In genomic region chr3:175956964-175957363, GRCh38 we compare ENCODE assay signal across 9 cellular contexts.
DNase-seq lines count a peak whose midpoint lies in the region; ATAC-seq and TF ChIP-seq lines count a peak whose summit lies in the region.
"Had no signal": no experiment of that assay in that cellular context is flagged by ENCODE, and none has a peak within 500 bp of the region (broad histone marks: within the 10 kb centered on the region; RNA-seq: fewer than 3 reads in every experiment).

No MANE protein-coding gene starts in this region.

- no peaks in the 10 kb centered on the region for H3K9me2 ChIP-seq in Loucy (replicated peaks; ENCODE audit: low read depth, low read length)

- H3K9ac ChIP-seq in Loucy (ENCODE audit: low read depth, low read length, poor library complexity, severe bottlenecking): no peak overlapping the region

- DNase-seq in DMS 273 (lab: John Stamatoyannopoulos, UW; ENCODE audit: unreplicated experiment) (peak; percentile 55), DMS 273 treated with DMSO at 0.1 percent for 48 hours (lab: John Stamatoyannopoulos, UW) (no peak), chondrocyte (ENCODE audit: low spot score) (no peak), neural crest cell (ENCODE audit: low read depth, low spot score) (no peak), NOMO-1 (lab: John Stamatoyannopoulos, UW; ENCODE audit: unreplicated experiment in 2 of 2) (no peak)
- DNase-seq in activated CD4-positive, alpha-beta memory T cell treated with anti-CD3 and anti-CD28 coated beads, Interleukin-2, amount 10 ng/mL, durations not matched to agents 7 days and 5 days: no peak
- DNase-seq: 8988T had no signal

- H3F3A ChIP-seq in Loucy (ENCODE audit: low read depth): no peaks in the 10 kb centered on the region

- no peak overlapping the region for H3K4me3 ChIP-seq in Loucy (ENCODE audit: low read length, poor library complexity, severe bottlenecking)

- POLR2A ChIA-PET in activated CD4-positive, alpha-beta memory T cell treated with anti-CD3 and anti-CD28 coated beads, Interleukin-2, amount 10 ng/mL, durations not matched to agents 7 days and 5 days (lab: Charles Lee): no interaction called here

- H3K27me3 ChIP-seq in Loucy (ENCODE audit: insufficient read depth, low read length, poor library complexity, severe bottlenecking): no peaks in the 10 kb centered on the region

- no peaks in the 10 kb centered on the region for H3K79me2 ChIP-seq in Loucy (ENCODE audit: insufficient read depth, low read length)

- H3K9me3 Mint-ChIP-seq in chondrocyte (ENCODE audit: low read depth): peaks cover 7% of the 10 kb centered on the region
- H3K9me3 Mint-ChIP-seq in neural crest cell: peaks cover 3% of the 10 kb centered on the region
- H3K9me3 Mint-ChIP-seq in activated CD4-positive, alpha-beta memory T cell treated with anti-CD3 and anti-CD28 coated beads, Interleukin-2, amount 10 ng/mL, durations not matched to agents 7 days and 5 days: no peaks in the 10 kb centered on the region

- no peaks in the 10 kb centered on the region for H3K36me3 ChIP-seq in Loucy (ENCODE audit: insufficient read depth, low read length)

- H3K4me3 Mint-ChIP-seq in chondrocyte (ENCODE audit: unreplicated experiment) (no peak overlapping the region), neural crest cell (no peak overlapping the region)
- H3K4me3 Mint-ChIP-seq in activated CD4-positive, alpha-beta memory T cell treated with anti-CD3 and anti-CD28 coated beads, Interleukin-2, amount 10 ng/mL, durations not matched to agents 7 days and 5 days: no peak overlapping the region

- no peaks in the 10 kb centered on the region for H3K9me3 ChIP-seq in Loucy (ENCODE audit: insufficient read depth, low read depth, low read length)

- H4K20me1 ChIP-seq in Loucy (ENCODE audit: insufficient read depth, low read length, poor library complexity, severe bottlenecking): no peaks in the 10 kb centered on the region

- no peak for ATAC-seq in GM19397 (IDR thresholded peaks at IDR 0.05; ENCODE audit: unreplicated experiment)

- no peak overlapping the region for H2AFZ ChIP-seq in Loucy (ENCODE audit: low read length)

- H3K4me1 ChIP-seq in Loucy (ENCODE audit: insufficient read depth, low read length, poor library complexity, severe bottlenecking): no peaks in the 10 kb centered on the region

- TF ChIP-seq CTCF in Loucy (conservative IDR thresholded peaks at IDR 0.05; ENCODE audit: low read length) (0 out of 2 replicates have a peak, but pooled peaks have one; percentile 21), chondrocyte (IDR thresholded peaks at IDR 0.05) (peak; percentile 65), neural crest cell (conservative IDR thresholded peaks at IDR 0.05) (peak; percentile 48)

- no peaks in the 10 kb centered on the region for H3K36me3 Mint-ChIP-seq in chondrocyte (ENCODE audit: low read depth)
- H3K36me3 Mint-ChIP-seq in neural crest cell (ENCODE audit: low read depth): no peaks in the 10 kb centered on the region
- H3K36me3 Mint-ChIP-seq in activated CD4-positive, alpha-beta memory T cell treated with anti-CD3 and anti-CD28 coated beads, Interleukin-2, amount 10 ng/mL, durations not matched to agents 7 days and 5 days (ENCODE audit: low read depth): no peaks in the 10 kb centered on the region

- CTCF ChIA-PET in activated CD4-positive, alpha-beta memory T cell treated with anti-CD3 and anti-CD28 coated beads, Interleukin-2, amount 10 ng/mL, durations not matched to agents 7 days and 5 days (lab: Charles Lee): no interaction called here

- H3K4me1 Mint-ChIP-seq in chondrocyte (ENCODE audit: low read depth) (no peaks in the 10 kb centered on the region), neural crest cell (no peaks in the 10 kb centered on the region)
- H3K4me1 Mint-ChIP-seq in activated CD4-positive, alpha-beta memory T cell treated with anti-CD3 and anti-CD28 coated beads, Interleukin-2, amount 10 ng/mL, durations not matched to agents 7 days and 5 days: no peaks in the 10 kb centered on the region

- no peak overlapping the region for H3K4me2 ChIP-seq in Loucy (ENCODE audit: low read depth, low read length, poor library complexity, severe bottlenecking)

- H3K27ac Mint-ChIP-seq in chondrocyte (ENCODE audit: unreplicated experiment) (no peak overlapping the region), neural crest cell (ENCODE audit: unreplicated experiment) (no peak overlapping the region)
- H3K27ac Mint-ChIP-seq in activated CD4-positive, alpha-beta memory T cell treated with anti-CD3 and anti-CD28 coated beads, Interleukin-2, amount 10 ng/mL, durations not matched to agents 7 days and 5 days: no peak overlapping the region

- H3K27me3 Mint-ChIP-seq in chondrocyte (ENCODE audit: low read depth) (no peaks in the 10 kb centered on the region), neural crest cell (ENCODE audit: low read depth) (no peaks in the 10 kb centered on the region)
- no peaks in the 10 kb centered on the region for H3K27me3 Mint-ChIP-seq in activated CD4-positive, alpha-beta memory T cell treated with anti-CD3 and anti-CD28 coated beads, Interleukin-2, amount 10 ng/mL, durations not matched to agents 7 days and 5 days
